ENCODE assay signal across 2 cellular contexts in genomic region chr1:184775329-184775728, GRCh38.
TF ChIP-seq lines count a peak whose summit lies in the region.

No MANE protein-coding gene starts in this region.

TF ChIP-seq in HepG2, 621 proteins besides CTCF, POLR2A, EP300 and RAD21:
- TF ChIP-seq ZNF280D (CRISPR knock-in tag; IDR thresholded peaks at IDR 0.05) (no peak), ATF7 (IDR thresholded peaks at IDR 0.05) (0 out of 2 replicates have a peak, but pooled peaks have one; percentile 10), ATF7 (CRISPR knock-in tag; IDR thresholded peaks at IDR 0.05) (no peak), SP5 (CRISPR knock-in tag; IDR thresholded peaks at IDR 0.05; ENCODE audit: borderline replicate concordance, low read depth) (no peak), BORCS8-MEF2B (CRISPR knock-in tag; IDR thresholded peaks at IDR 0.05) (no peak)

TF ChIP-seq in HEK293, 187 proteins besides CTCF, POLR2A, EP300 and RAD21 (continued from another document):
- TF ChIP-seq ZNF398 (tag by site-specific recombination; IDR thresholded peaks at IDR 0.05) = peak; percentile 38; the same call in 1 of the 2 replicates
- peak; percentile 63; the same call in 1 of the 2 replicates for TF ChIP-seq ZXDB (tag by site-specific recombination; IDR thresholded peaks at IDR 0.05)
- TF ChIP-seq ZNF112 (tag by site-specific recombination; IDR thresholded peaks at IDR 0.05) = no peak
- TF ChIP-seq ZNF580 (tag by site-specific recombination; IDR thresholded peaks at IDR 0.05) = peak; percentile 25; the same call in 1 of the 2 replicates
- peak; percentile 16; the same call in 1 of the 2 replicates for TF ChIP-seq GLIS1 (tag by site-specific recombination; IDR thresholded peaks at IDR 0.05)
- 0 out of 2 replicates have a peak, but pooled peaks have one; percentile 45 for TF ChIP-seq ZNF362 (tag by site-specific recombination; IDR thresholded peaks at IDR 0.05)
- peak; percentile 76 for TF ChIP-seq ATF2 (tag by site-specific recombination; IDR thresholded peaks at IDR 0.05; ENCODE audit: low read depth)
- no peak for TF ChIP-seq REPIN1 (tag by site-specific recombination; IDR thresholded peaks at IDR 0.05; ENCODE audit: low read depth)
- no peak for TF ChIP-seq ZNF248 (tag by site-specific recombination; IDR thresholded peaks at IDR 0.05)
- no peak for TF ChIP-seq ZBTB17 (tag by site-specific recombination; IDR thresholded peaks at IDR 0.05)
- TF ChIP-seq PRDM6 (tag by site-specific recombination; IDR thresholded peaks at IDR 0.05) = peak; percentile 35
- TF ChIP-seq ZNF555 (tag by site-specific recombination; conservative IDR thresholded peaks at IDR 0.05) = no peak
- 0 out of 2 replicates have a peak, but pooled peaks have one; percentile 60 for TF ChIP-seq ZNF843 (tag by site-specific recombination; IDR thresholded peaks at IDR 0.05)
- peak; percentile 24; the same call in 1 of the 2 replicates for TF ChIP-seq OSR2 (tag by site-specific recombination; IDR thresholded peaks at IDR 0.05)
- TF ChIP-seq ZNF391 (tag by site-specific recombination; IDR thresholded peaks at IDR 0.05; ENCODE audit: borderline replicate concordance, low read depth) = no peak
- no peak for TF ChIP-seq ZNF341 (tag by site-specific recombination; IDR thresholded peaks at IDR 0.05; ENCODE audit: low read depth)
- no peak for TF ChIP-seq ZNF501 (tag by site-specific recombination; IDR thresholded peaks at IDR 0.05)
- no peak for TF ChIP-seq GLI4 (tag by site-specific recombination; IDR thresholded peaks at IDR 0.05)
- peak; percentile 83 for TF ChIP-seq KLF8 (tag by site-specific recombination; IDR thresholded peaks at IDR 0.05)
- peak; percentile 56 for TF ChIP-seq ZNF366 (tag by site-specific recombination; conservative IDR thresholded peaks at IDR 0.05)
- peak; percentile 60; the same call in 1 of the 2 replicates for TF ChIP-seq TSHZ1 (tag by site-specific recombination; IDR thresholded peaks at IDR 0.05; ENCODE audit: borderline replicate concordance)
- TF ChIP-seq SP3 (tag by site-specific recombination; IDR thresholded peaks at IDR 0.05) = no peak
- 0 out of 2 replicates have a peak, but pooled peaks have one; percentile 21 for TF ChIP-seq HIC1 (tag by site-specific recombination; IDR thresholded peaks at IDR 0.05)
- no peak for TF ChIP-seq ZNF394 (tag by site-specific recombination; IDR thresholded peaks at IDR 0.05; ENCODE audit: borderline replicate concordance)
- no peak for TF ChIP-seq ZNF214 (tag by site-specific recombination; IDR thresholded peaks at IDR 0.05; ENCODE audit: borderline replicate concordance)
- peak; percentile 68 for TF ChIP-seq ZNF629 (tag by site-specific recombination; IDR thresholded peaks at IDR 0.05)
- TF ChIP-seq ZNF48 (tag by site-specific recombination; IDR thresholded peaks at IDR 0.05) = no peak
- no peak for TF ChIP-seq ZNF221 (tag by site-specific recombination; IDR thresholded peaks at IDR 0.05; ENCODE audit: borderline replicate concordance)
- no peak for TF ChIP-seq BCL11A (tag by site-specific recombination; IDR thresholded peaks at IDR 0.05; ENCODE audit: low read depth)
